ENCODE assay signal across 27 cellular contexts in genomic region chr6:24154121-24154520, GRCh38. TPM values are rescaled to one million over a fixed set of nuclear protein-coding genes. Genes with fewer than 3 reads are reported as not detected.
A peak's percentile ranks its signal among the peaks of the same experiment; 100 is the strongest.
DNase-seq lines count a peak whose midpoint lies in the region; ATAC-seq and TF ChIP-seq lines count a peak whose summit lies in the region.
"Had no signal": no experiment of that assay in that cellular context is flagged by ENCODE, and none has a peak within 500 bp of the region (broad histone marks: within the 10 kb centered on the region; RNA-seq: fewer than 3 reads in every experiment).

No MANE protein-coding gene starts in this region.

- ATAC-seq in GM18861 (IDR thresholded peaks at IDR 0.05; ENCODE audit: unreplicated experiment) = no peak
- ATAC-seq in HG03378 (IDR thresholded peaks at IDR 0.05; ENCODE audit: unreplicated experiment) = no peak
- ATAC-seq: body of pancreas, left lobe of liver, sciatic nerve, WTC11 had no signal

- TF ChIP-seq CTCF in astrocyte of the cerebellum (IDR thresholded peaks at IDR 0.05; ENCODE audit: low read depth, low read length, missing control alignments) = no peak

- no peaks in the 10 kb centered on the region for H3K36me3 ChIP-seq in MG63
- H3K36me3 ChIP-seq: BLaER1 treated with 17β-estradiol and CSF1 and Interleukin-3, amounts not matched to agents 10 nM and 100 nM had no signal

- H3K27me3 ChIP-seq in MG63 = no peaks in the 10 kb centered on the region
- H3K27me3 ChIP-seq: BLaER1 treated with 17β-estradiol and CSF1 and Interleukin-3, amounts not matched to agents 10 nM and 100 nM; body of pancreas had no signal

- in situ Hi-C loops in ACHN (cut with HindIII; ENCODE audit: low pct_ligation_motif_present, low pct_unique_long_range_greater_than_20kb, low sequenced_read_pairs) (no loop called here), astrocyte of the cerebellum (cut with HindIII; ENCODE audit: low sequenced_read_pairs) (no loop called here)

- DNase-seq in ACHN = peak; percentile 33
- peak; percentile 33 for DNase-seq in MG63
- DNase-seq in astrocyte of the cerebellum (ENCODE audit: low read depth) = peak; percentile 8
- DNase-seq in glomerular visceral epithelial cell (ENCODE audit: extremely low spot score) = peak; percentile 44
- no peak for DNase-seq in cerebellar cortex (ENCODE audit: low spot score)
- DNase-seq in NCI-H187 (lab: John Stamatoyannopoulos, UW) = no peak
- DNase-seq: body of pancreas; foreskin melanocyte; GDM1; H9; KG1; NCI-H1436; SIG-M5; stimulated activated CD4-positive, alpha-beta T cell treated with anti-CD3 and anti-CD28 coated beads, Interleukin-12 subunit alpha, Interleukin-12 subunit beta, amount 100 ng/mL, for 4 hours; stimulated activated CD4-positive, alpha-beta T cell treated with anti-CD3 and anti-CD28 coated beads, Interleukin-4, amount 100 ng/mL, for 1 hour had no signal

- H3K4me3 ChIP-seq in MG63 = no peak overlapping the region
- H3K4me3 ChIP-seq in astrocyte of the cerebellum (ENCODE audit: low read depth, low read length) = no peak overlapping the region
- H3K4me3 ChIP-seq: BLaER1 treated with 17β-estradiol and CSF1 and Interleukin-3, amounts not matched to agents 10 nM and 100 nM; body of pancreas; PC-9 had no signal

- H3K9me3 ChIP-seq in MG63 = no peaks in the 10 kb centered on the region
- H3K9me3 ChIP-seq: body of pancreas had no signal

RNA-seq across cellular contexts. Expression of gene NRSN1, which starts 28.1 kb away (rescaled TPM):
- not detected in 2 replicates for total RNA-seq in MG63 (2014; rRNA removed; shearing (Covaris generic); ENCODE audit: low replicate concordance)
- total RNA-seq: activated T-helper 2 cell treated with anti-CD3 and anti-CD28 coated beads, Interferon-gamma antibody, Interleukin-2, Interleukin-4, amounts not matched to agents 10 μg/mL and 5 μg/mL and 100 μg/mL, durations not matched to agents 14 hours and 24 hours and 36 hours; body of pancreas; chondrocyte; H9; left lobe of liver; mesenteric fat pad; NCI-H460; PC-9; posterior vena cava; sciatic nerve; WTC11 had no signal

Comparison
In these comparisons a context has a peak if more than half of its experiments do, and no peak if none do; other contexts are left out.
1. DNase-seq: peak in ACHN (single experiment), MG63 (single experiment), astrocyte of the cerebellum (single experiment) and glomerular visceral epithelial cell (single experiment); none in cerebellar cortex (single experiment) and NCI-H187 (0 of 2).